8 cellular contexts compared by ENCODE assay signal in genomic region chr4:11765849-11766453, GRCh38.
DNase-seq lines count a peak whose midpoint lies in the region; ATAC-seq and TF ChIP-seq lines count a peak whose summit lies in the region.

No MANE protein-coding gene starts in this region.

- no peaks in the 10 kb centered on the region for H3K27me3 ChIP-seq in BJ (ENCODE audit: control insufficient read depth, insufficient read depth, low read length)

- POLR2A ChIA-PET in BJ (lab: Charles Lee): no interaction called here

- no peaks in the 10 kb centered on the region for H3K36me3 ChIP-seq in BJ (ENCODE audit: control insufficient read depth, insufficient read depth, low read length)

- DNase-seq in BJ (ENCODE audit: low read depth) (no peak), SK-N-DZ (ENCODE audit: low spot score) (peak; percentile 11), foreskin melanocyte (peak; percentile 18), retinal pigment epithelial cell (ENCODE audit: low read depth) (no peak), occipital lobe (lab: John Stamatoyannopoulos, UW) (no peak), SHP77 treated with DMSO at 0.1 percent for 48 hours (lab: John Stamatoyannopoulos, UW) (no peak)

- ATAC-seq in GM18505 (IDR thresholded peaks at IDR 0.05; ENCODE audit: unreplicated experiment): peak; percentile 83
- peak; percentile 75 for ATAC-seq in HG03432 (IDR thresholded peaks at IDR 0.05; ENCODE audit: unreplicated experiment)

- peak; percentile 65 for TF ChIP-seq CTCF in BJ (IDR thresholded peaks at IDR 0.05; ENCODE audit: insufficient read depth, low read depth, low read length)
- peak; percentile 90 for TF ChIP-seq CTCF in retinal pigment epithelial cell (conservative IDR thresholded peaks at IDR 0.05; ENCODE audit: low read depth, low read length)

- no peak for TF ChIP-seq POLR2A in GM18505 (IDR thresholded peaks at IDR 0.05; ENCODE audit: borderline replicate concordance, extremely low read depth, insufficient read depth, insufficient read length)

- CTCF ChIA-PET in BJ (lab: Yijun Ruan, JAX): interaction anchor here (0.6 to 1.2 kb wide), 5 partner anchors 10 to 1679 kb away, joined by 3 to 4 read pairs (median 3); no protein-coding TSS in a partner anchor

- no peak overlapping the region for H3K4me3 ChIP-seq in BJ (ENCODE audit: low read depth, low read length)
- no peak overlapping the region for H3K4me3 ChIP-seq in retinal pigment epithelial cell (ENCODE audit: low read length)

Comparison
In these comparisons a context has a peak if more than half of its experiments do, and no peak if none do; other contexts are left out.
1. DNase-seq: peak in SK-N-DZ (single experiment) and foreskin melanocyte (single experiment); none in BJ (single experiment), retinal pigment epithelial cell (single experiment), occipital lobe (single experiment) and SHP77 treated with DMSO at 0.1 percent for 48 hours (single experiment).